34 cellular contexts compared by ENCODE assay signal in the genomic region with DNA sequence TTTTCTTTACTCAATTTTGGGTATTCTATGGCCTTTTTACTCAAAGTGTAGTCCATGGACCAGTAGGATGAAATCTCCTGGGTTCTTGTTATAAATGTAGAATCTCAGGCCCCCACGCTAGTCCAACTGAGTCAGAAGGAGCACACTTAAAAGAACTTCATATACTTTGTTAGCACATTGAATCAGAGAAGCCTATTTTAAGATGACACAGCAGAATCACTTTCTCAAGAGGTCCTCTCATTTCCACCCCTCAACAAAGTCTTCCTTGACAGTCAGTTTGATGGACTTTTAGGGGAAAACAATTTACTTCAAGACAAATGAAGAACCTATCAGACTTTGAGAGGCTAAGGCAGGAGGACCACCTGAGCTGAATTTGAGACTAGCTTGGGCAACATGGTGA. TPM values are rescaled to one million over a fixed set of nuclear protein-coding genes. Genes with fewer than 3 reads are reported as not detected.
"Had no signal": no experiment of that assay in that cellular context is flagged by ENCODE, and none has a peak within 500 bp of the region (broad histone marks: within the 10 kb centered on the region; RNA-seq: fewer than 3 reads in every experiment).

No MANE protein-coding gene starts in this region.

- H3K4me1 ChIP-seq: adrenal gland, body of pancreas, breast epithelium had no signal

- H3K27me3 ChIP-seq: adrenal gland, body of pancreas, brain microvascular endothelial cell, breast epithelium had no signal

- H3K27ac ChIP-seq: adrenal gland, body of pancreas, brain microvascular endothelial cell, breast epithelium, VCaP had no signal

- DNase-seq: activated B cell treated with CpG ODN at 0.5 μM for 24 hours; activated CD4-positive, alpha-beta memory T cell treated with anti-CD3 and anti-CD28 coated beads for 36 hours; activated CD4-positive, alpha-beta T cell treated with anti-CD3 and anti-CD28 coated beads for 4 hours; activated CD4-positive, alpha-beta T cell treated with anti-CD3 and anti-CD28 coated beads, Interleukin-2, amount 10 ng/mL, durations not matched to agents 24 days and 14 days; activated CD4-positive, alpha-beta T cell treated with anti-CD3 and anti-CD28 coated beads, Interleukin-2, amount 50 U/mL, for 1 hour; activated CD4-positive, alpha-beta T cell treated with anti-CD3 and anti-CD28 coated beads, Interleukin-2, amount 50 U/mL, for 4 hours; activated CD4-positive, CD25-positive, alpha-beta regulatory T cell treated with anti-CD3 and anti-CD28 coated beads, Interleukin-2, amount 50 U/mL, for 72 hours; activated CD8-positive, alpha-beta memory T cell treated with anti-CD3 and anti-CD28 coated beads, Interleukin-2, amount 50 U/mL, for 4 hours; activated CD8-positive, alpha-beta T cell treated with anti-CD3 and anti-CD28 coated beads for 36 hours; activated effector memory CD4-positive, alpha-beta T cell treated with anti-CD3 and anti-CD28 coated beads, Interleukin-2, amount 50 U/mL, for 16 hours; activated gamma-delta T cell treated with Interleukin-2 at 50 U/mL for 16 hours; activated naive CD4-positive, alpha-beta T cell; activated naive CD4-positive, alpha-beta T cell treated with anti-CD3 and anti-CD28 coated beads for 36 hours; activated naive CD4-positive, alpha-beta T cell treated with anti-CD3 and anti-CD28 coated beads, Interleukin-2, amount 50 U/mL, for 16 hours; activated naive CD8-positive, alpha-beta T cell treated with anti-CD3 and anti-CD28 coated beads for 36 hours; activated T-cell treated with anti-CD3 and anti-CD28 coated beads for 4 hours; activated T-cell treated with anti-CD3 and anti-CD28 coated beads, Interleukin-2, amount 50 U/mL, for 1 hour; activated T-cell treated with anti-CD3 and anti-CD28 coated beads, Interleukin-2, amount 50 U/mL, for 4 hours; activated T-cell treated with anti-CD3 and anti-CD28 coated beads, Interleukin-2, amount 50 U/mL, for 72 hours; adrenal gland; amniotic stem cell; body of pancreas; brain microvascular endothelial cell; central memory CD4-positive, alpha-beta T cell; T-cell; T-helper 2 cell; T-helper 9 cell had no signal

- H3K36me3 ChIP-seq: adrenal gland, brain microvascular endothelial cell, breast epithelium had no signal

- ATAC-seq: activated CD8-positive, alpha-beta T cell treated with anti-CD3 and anti-CD28 coated beads for 36 hours; activated T-cell treated with anti-CD3 and anti-CD28 coated beads, Interleukin-2, amount 50 U/mL, for 4 hours; activated T-cell treated with anti-CD3 and anti-CD28 coated beads, Interleukin-2, amount 50 U/mL, for 72 hours; activated T-helper 17 cell treated with anti-CD3 and anti-CD28 coated beads, Interleukin-2, amount 50 U/mL, for 72 hours; body of pancreas; T-cell had no signal

- H3K9me3 ChIP-seq: adrenal gland, body of pancreas, breast epithelium had no signal

- FAIRE-seq: astrocyte, TTC549 had no signal

- H3K4me3 ChIP-seq: adrenal gland, body of pancreas, breast epithelium had no signal

RNA-seq across cellular contexts. Expression of a gene that starts 37.7 kb away (rescaled TPM):
- total RNA-seq: activated B cell treated with CpG ODN at 0.5 μM for 24 hours; activated CD4-positive, alpha-beta memory T cell treated with anti-CD3 and anti-CD28 coated beads for 36 hours; activated CD4-positive, alpha-beta T cell treated with anti-CD3 and anti-CD28 coated beads, Interleukin-2, amount 10 ng/mL, durations not matched to agents 24 days and 14 days; activated CD8-positive, alpha-beta memory T cell treated with anti-CD3 and anti-CD28 coated beads for 36 hours; activated CD8-positive, alpha-beta T cell treated with anti-CD3 and anti-CD28 coated beads for 36 hours; activated naive CD4-positive, alpha-beta T cell treated with anti-CD3 and anti-CD28 coated beads for 36 hours; activated naive CD8-positive, alpha-beta T cell treated with anti-CD3 and anti-CD28 coated beads for 36 hours; activated T-cell treated with anti-CD3 and anti-CD28 coated beads, Interleukin-2, amount 50 U/mL, for 4 hours; activated T-cell treated with anti-CD3 and anti-CD28 coated beads, Interleukin-2, amount 50 U/mL, for 72 hours; activated T-helper 1 cell treated with anti-CD3 and anti-CD28 coated beads, Interleukin-12 subunit alpha, Interleukin-12 subunit beta, Interleukin-2, Interleukin-4 antibody, amounts not matched to agents 30 ng/mL and 10 ng/mL and 1 ng/mL, durations not matched to agents 14 hours and 24 hours and 36 hours; activated T-helper 17 cell treated with anti-CD3 and anti-CD28 coated beads, Interleukin-2, amount 50 U/mL, for 72 hours; astrocyte; T-cell had no signal
